21 cellular contexts compared by ENCODE assay signal in the genomic region with DNA sequence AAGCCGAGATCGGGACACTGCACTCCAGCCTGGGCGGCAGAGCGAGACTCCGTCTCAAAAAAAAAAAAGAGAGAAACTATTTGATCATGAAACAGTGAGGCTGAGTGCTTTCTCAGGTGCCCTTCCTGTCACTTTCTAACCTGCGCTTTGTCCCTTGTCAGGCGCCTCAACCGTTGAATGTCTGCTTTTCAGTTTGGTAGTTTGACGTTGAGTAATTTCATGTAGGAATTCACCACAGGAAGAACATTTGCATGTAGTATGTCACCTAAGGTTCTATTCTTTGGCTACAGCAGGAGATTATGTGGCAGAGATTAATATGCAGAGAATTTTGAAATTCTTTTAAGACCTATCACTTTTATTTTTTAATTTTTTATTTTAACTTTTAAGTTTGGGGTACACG. TPM values are rescaled to one million over a fixed set of nuclear protein-coding genes. Genes with fewer than 3 reads are reported as not detected.
DNase-seq lines count a peak whose midpoint lies in the region; ATAC-seq and TF ChIP-seq lines count a peak whose summit lies in the region.
"Had no signal": no experiment of that assay in that cellular context is flagged by ENCODE, and none has a peak within 500 bp of the region (broad histone marks: within the 10 kb centered on the region; RNA-seq: fewer than 3 reads in every experiment).

No MANE protein-coding gene starts in this region.

- H2AFZ ChIP-seq in GM23338, result no peak overlapping the region

- no peaks in the 10 kb centered on the region for H3K9me2 ChIP-seq in GM23338 (ENCODE audit: insufficient read depth)

- H3K27ac Mint-ChIP-seq in GM23338, result no peak overlapping the region
- peak overlapping the region; percentile 45 for H3K27ac Mint-ChIP-seq in memory B cell

- H3K27me3 Mint-ChIP-seq in GM23338 (ENCODE audit: insufficient read depth, low read depth, poor library complexity), result peaks cover 2% of the 10 kb centered on the region
- H3K27me3 Mint-ChIP-seq in memory B cell, result no peaks in the 10 kb centered on the region

- TF ChIP-seq CTCF in left ventricle myocardium inferior (IDR thresholded peaks at IDR 0.05; ENCODE audit: borderline replicate concordance) (no peak), GM23338 (conservative IDR thresholded peaks at IDR 0.05; ENCODE audit: low read depth in 2 of 2) (no peak), WERI-Rb-1 (IDR thresholded peaks at IDR 0.05; ENCODE audit: low read depth, low read length) (no peak)

- H3K9me3 ChIP-seq in left ventricle myocardium inferior (replicated peaks) (no peaks in the 10 kb centered on the region), WERI-Rb-1 (ENCODE audit: severe bottlenecking) (no peaks in the 10 kb centered on the region)
- H3K9me3 ChIP-seq: SJCRH30 had no signal

- H3K79me2 ChIP-seq in GM23338 (replicated peaks; ENCODE audit: insufficient read depth), result no peaks in the 10 kb centered on the region

- H3K4me3 ChIP-seq in left ventricle myocardium inferior (no peak overlapping the region), GM23338 (no peak overlapping the region), WERI-Rb-1 (ENCODE audit: low read depth, low read length) (no peak overlapping the region)
- H3K4me3 ChIP-seq: SJCRH30 had no signal

- H3K27ac ChIP-seq in left ventricle myocardium inferior (replicated peaks) (peak overlapping the region; percentile 53), GM23338 (ENCODE audit: low read depth) (0 out of 2 replicates have a peak overlapping the region, but pooled peaks have one; percentile 20), WERI-Rb-1 (no peak overlapping the region)
- H3K27ac ChIP-seq: 22Rv1, SJCRH30 had no signal

- ATAC-seq in Right ventricle myocardium superior (ENCODE audit: poor library complexity), result no peak
- no peak for ATAC-seq in GM23338
- peak; percentile 17 for ATAC-seq in memory B cell (ENCODE audit: low read depth)
- ATAC-seq in GM19324 (IDR thresholded peaks at IDR 0.05; ENCODE audit: low FRiP score, unreplicated experiment), result no peak
- ATAC-seq: HCT116, HepG2 had no signal

- H3F3A ChIP-seq in GM23338 (replicated peaks; ENCODE audit: low read depth), result no peaks in the 10 kb centered on the region

- H3K36me3 Mint-ChIP-seq in GM23338 (ENCODE audit: low read depth) (peaks cover 72% of the 10 kb centered on the region), memory B cell (peaks cover 35% of the 10 kb centered on the region)

- peaks cover 2% of the 10 kb centered on the region; the same call in 2 of the 3 replicates for H3K4me1 Mint-ChIP-seq in GM23338
- H3K4me1 Mint-ChIP-seq in memory B cell, result peaks cover 5% of the 10 kb centered on the region

- H3K9me3 Mint-ChIP-seq in GM23338 (no peaks in the 10 kb centered on the region; the same call in 2 of the 3 replicates), memory B cell (no peaks in the 10 kb centered on the region)

- no peaks in the 10 kb centered on the region for H3K27me3 ChIP-seq in left ventricle myocardium inferior (ENCODE audit: low read depth)
- H3K27me3 ChIP-seq in GM23338 (ENCODE audit: insufficient read depth), result no peaks in the 10 kb centered on the region
- H3K27me3 ChIP-seq in WERI-Rb-1 (ENCODE audit: insufficient read depth, low read depth, severe bottlenecking), result no peaks in the 10 kb centered on the region
- H3K27me3 ChIP-seq: SJCRH30 had no signal

- no peak overlapping the region for H3K4me2 ChIP-seq in GM23338

- no peak for DNase-seq in left ventricle myocardium inferior
- no peak for DNase-seq in Right ventricle myocardium superior
- DNase-seq in GM23338 (ENCODE audit: low spot score), result no peak
- DNase-seq in memory B cell (ENCODE audit: low spot score in 2 of 2), result no peak
- no peak for DNase-seq in WERI-Rb-1
- no peak for DNase-seq in NCI-H526 treated with DMSO at 0.1 percent for 48 hours (lab: John Stamatoyannopoulos, UW)
- no peak for DNase-seq in AG20443 (ENCODE audit: low spot score)
- DNase-seq: DMS 273 treated with DMSO at 0.1 percent for 48 hours, KG1, NCI-H1436, NCI-H2029 treated with DMSO at 0.1 percent for 48 hours, NCI-H2171 treated with DMSO at 0.1 percent for 48 hours, NCI-H446 treated with DMSO at 0.1 percent for 48 hours, NCI-H748 treated with DMSO at 0.1 percent for 48 hours, RPMI8226, SJCRH30, T-helper 2 cell had no signal

- H3K4me3 Mint-ChIP-seq in GM23338, result no peak overlapping the region
- H3K4me3 Mint-ChIP-seq in memory B cell, result no peak overlapping the region

- intact Hi-C loops in left ventricle myocardium inferior (cut with micrococcal nuclease) (no loop called here), Right ventricle myocardium superior (cut with DNase I) (no loop called here)

- H3K36me3 ChIP-seq in left ventricle myocardium inferior (peaks cover 77% of the 10 kb centered on the region), GM23338 (ENCODE audit: insufficient read depth) (peaks cover 66% of the 10 kb centered on the region), WERI-Rb-1 (peaks cover 91% of the 10 kb centered on the region)

- H4K20me1 ChIP-seq in GM23338 (replicated peaks; ENCODE audit: insufficient read depth), result peaks cover 15% of the 10 kb centered on the region

- peaks cover 46% of the 10 kb centered on the region for H3K4me1 ChIP-seq in left ventricle myocardium inferior
- H3K4me1 ChIP-seq in GM23338 (ENCODE audit: insufficient read depth), result no peaks in the 10 kb centered on the region
- H3K4me1 ChIP-seq: SJCRH30 had no signal

TF ChIP-seq in GM23338, 12 proteins besides CTCF, POLR2A, EP300 and RAD21 (continues in another document):
- TF ChIP-seq ZNF114 (CRISPR knock-in tag; IDR thresholded peaks at IDR 0.05) (no peak), STAT1 (IDR thresholded peaks at IDR 0.05; ENCODE audit: unreplicated experiment) (no peak), JUNB (IDR thresholded peaks at IDR 0.05; ENCODE audit: unreplicated experiment) (no peak)
- TF ChIP-seq, protein P1, sequence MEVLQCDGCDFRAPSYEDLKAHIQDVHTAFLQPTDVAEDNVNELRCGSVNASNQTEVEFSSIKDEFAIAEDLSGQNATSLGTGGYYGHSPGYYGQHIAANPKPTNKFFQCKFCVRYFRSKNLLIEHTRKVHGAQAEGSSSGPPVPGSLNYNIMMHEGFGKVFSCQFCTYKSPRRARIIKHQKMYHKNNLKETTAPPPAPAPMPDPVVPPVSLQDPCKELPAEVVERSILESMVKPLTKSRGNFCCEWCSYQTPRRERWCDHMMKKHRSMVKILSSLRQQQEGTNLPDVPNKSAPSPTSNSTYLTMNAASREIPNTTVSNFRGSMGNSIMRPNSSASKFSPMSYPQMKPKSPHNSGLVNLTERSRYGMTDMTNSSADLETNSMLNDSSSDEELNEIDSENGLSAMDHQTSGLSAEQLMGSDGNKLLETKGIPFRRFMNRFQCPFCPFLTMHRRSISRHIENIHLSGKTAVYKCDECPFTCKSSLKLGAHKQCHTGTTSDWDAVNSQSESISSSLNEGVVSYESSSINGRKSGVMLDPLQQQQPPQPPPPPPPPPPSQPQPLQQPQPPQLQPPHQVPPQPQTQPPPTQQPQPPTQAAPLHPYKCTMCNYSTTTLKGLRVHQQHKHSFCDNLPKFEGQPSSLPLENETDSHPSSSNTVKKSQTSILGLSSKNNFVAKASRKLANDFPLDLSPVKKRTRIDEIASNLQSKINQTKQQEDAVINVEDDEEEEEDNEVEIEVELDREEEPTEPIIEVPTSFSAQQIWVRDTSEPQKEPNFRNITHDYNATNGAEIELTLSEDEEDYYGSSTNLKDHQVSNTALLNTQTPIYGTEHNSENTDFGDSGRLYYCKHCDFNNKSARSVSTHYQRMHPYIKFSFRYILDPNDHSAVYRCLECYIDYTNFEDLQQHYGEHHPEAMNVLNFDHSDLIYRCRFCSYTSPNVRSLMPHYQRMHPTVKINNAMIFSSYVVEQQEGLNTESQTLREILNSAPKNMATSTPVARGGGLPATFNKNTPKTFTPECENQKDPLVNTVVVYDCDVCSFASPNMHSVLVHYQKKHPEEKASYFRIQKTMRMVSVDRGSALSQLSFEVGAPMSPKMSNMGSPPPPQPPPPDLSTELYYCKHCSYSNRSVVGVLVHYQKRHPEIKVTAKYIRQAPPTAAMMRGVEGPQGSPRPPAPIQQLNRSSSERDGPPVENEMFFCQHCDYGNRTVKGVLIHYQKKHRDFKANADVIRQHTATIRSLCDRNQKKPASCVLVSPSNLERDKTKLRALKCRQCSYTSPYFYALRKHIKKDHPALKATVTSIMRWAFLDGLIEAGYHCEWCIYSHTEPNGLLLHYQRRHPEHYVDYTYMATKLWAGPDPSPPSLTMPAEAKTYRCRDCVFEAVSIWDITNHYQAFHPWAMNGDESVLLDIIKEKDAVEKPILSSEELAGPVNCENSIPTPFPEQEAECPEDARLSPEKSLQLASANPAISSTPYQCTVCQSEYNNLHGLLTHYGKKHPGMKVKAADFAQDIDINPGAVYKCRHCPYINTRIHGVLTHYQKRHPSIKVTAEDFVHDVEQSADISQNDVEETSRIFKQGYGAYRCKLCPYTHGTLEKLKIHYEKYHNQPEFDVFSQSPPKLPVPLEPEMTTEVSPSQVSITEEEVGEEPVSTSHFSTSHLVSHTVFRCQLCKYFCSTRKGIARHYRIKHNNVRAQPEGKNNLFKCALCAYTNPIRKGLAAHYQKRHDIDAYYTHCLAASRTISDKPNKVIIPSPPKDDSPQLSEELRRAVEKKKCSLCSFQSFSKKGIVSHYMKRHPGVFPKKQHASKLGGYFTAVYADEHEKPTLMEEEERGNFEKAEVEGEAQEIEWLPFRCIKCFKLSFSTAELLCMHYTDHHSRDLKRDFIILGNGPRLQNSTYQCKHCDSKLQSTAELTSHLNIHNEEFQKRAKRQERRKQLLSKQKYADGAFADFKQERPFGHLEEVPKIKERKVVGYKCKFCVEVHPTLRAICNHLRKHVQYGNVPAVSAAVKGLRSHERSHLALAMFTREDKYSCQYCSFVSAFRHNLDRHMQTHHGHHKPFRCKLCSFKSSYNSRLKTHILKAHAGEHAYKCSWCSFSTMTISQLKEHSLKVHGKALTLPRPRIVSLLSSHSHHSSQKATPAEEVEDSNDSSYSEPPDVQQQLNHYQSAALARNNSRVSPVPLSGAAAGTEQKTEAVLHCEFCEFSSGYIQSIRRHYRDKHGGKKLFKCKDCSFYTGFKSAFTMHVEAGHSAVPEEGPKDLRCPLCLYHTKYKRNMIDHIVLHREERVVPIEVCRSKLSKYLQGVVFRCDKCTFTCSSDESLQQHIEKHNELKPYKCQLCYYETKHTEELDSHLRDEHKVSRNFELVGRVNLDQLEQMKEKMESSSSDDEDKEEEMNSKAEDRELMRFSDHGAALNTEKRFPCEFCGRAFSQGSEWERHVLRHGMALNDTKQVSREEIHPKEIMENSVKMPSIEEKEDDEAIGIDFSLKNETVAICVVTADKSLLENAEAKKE (CRISPR knock-in tag; IDR thresholded peaks at IDR 0.05), result no peak

RNA-seq across cellular contexts. Expression of gene PPFIA1, which starts 57.2 kb away (rescaled TPM):
- total RNA-seq in left ventricle myocardium inferior (45.3 TPM), Right ventricle myocardium superior (41.8 TPM)
- 62.0 and 66.6 TPM in 2 replicates for total RNA-seq in GM23338 (2014; rRNA removed; shearing (Covaris generic))
- polyA plus RNA-seq in GM23338 (2016; fragmentation: Nextera tagmentation; extraction: Ambion mirVana), result 41.7 and 47.0 TPM in 2 replicates
